Comparison of ENCODE assay signal across 7 cellular contexts in the genomic region with DNA sequence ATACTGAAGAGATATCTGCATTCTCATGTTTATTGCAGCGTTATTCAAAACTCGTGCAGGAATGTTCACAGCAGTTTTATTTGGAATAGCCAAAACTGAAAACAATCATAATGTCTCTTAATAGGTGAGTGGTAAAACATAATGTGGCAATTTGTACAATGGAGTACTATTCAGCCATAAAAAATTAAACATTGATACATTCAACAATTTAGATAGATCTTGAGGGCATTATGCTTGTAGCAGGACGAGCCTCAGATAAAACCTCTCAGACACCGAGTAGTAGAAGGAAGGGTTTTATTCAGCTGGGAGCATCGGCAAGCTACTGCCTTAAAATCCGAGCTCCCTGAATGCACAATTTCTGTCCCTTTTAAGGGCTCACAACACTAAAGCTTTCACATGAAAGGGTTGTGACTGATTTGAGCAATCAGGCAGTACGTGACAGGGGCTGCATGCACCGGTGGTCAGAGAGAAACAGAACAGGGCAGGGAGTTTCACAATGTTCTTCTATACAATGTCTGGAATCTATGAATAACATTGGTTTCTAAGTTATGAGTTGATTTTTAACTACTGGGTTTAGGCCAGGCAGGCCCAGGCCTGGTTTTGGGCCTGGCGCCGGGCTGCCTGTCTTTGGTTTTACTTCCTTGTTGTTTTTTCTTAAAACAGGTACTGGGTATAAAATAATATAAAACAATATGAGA.
DNase-seq lines count a peak whose midpoint lies in the region; ATAC-seq, FAIRE-seq and TF ChIP-seq lines count a peak whose summit lies in the region.
"Not testable (repeated sequence)": the region's sequence is repeated elsewhere in the genome, so short reads cannot be mapped to it uniquely, and the experiment has no call there.

No MANE protein-coding gene starts in this region.

- DNase-seq in GM12864 (ENCODE audit: low read depth) (peak; percentile 18), epithelial cell of esophagus (ENCODE audit: low read depth) (peak; percentile 14), kidney (peak; percentile 74), left kidney (ENCODE audit: low read depth, low spot score) (peak; percentile 6)
- not testable (repeated sequence) for DNase-seq in RWPE2 (ENCODE audit: low spot score); neural progenitor cell (ENCODE audit: low spot score)

- H3K9me3 Mint-ChIP-seq in neural progenitor cell, result not testable (repeated sequence)

- not testable (repeated sequence) for H2AFZ ChIP-seq in neural progenitor cell (replicated peaks)

- not testable (repeated sequence) for H3K9ac ChIP-seq in kidney (ENCODE audit: low read length in 2 of 2); neural progenitor cell

- not testable (repeated sequence) for H3K4me3 ChIP-seq in GM12864 (ENCODE audit: low read depth, low read length); HEK293 (ENCODE audit: low read depth, low read length); RWPE2 (ENCODE audit: severe bottlenecking); epithelial cell of esophagus (ENCODE audit: low read length); kidney (ENCODE audit: low read length in 2 of 2); neural progenitor cell

- not testable (repeated sequence) for H3K36me3 ChIP-seq in HEK293 (ENCODE audit: control insufficient read depth in 2 of 2, insufficient read depth in 1 of 2, low read length in 2 of 2); RWPE2 (ENCODE audit: low read depth); kidney (ENCODE audit: control insufficient read depth in 1 of 2, insufficient read depth in 2 of 2, low read length in 2 of 2); neural progenitor cell

- POLR2A ChIA-PET in HEK293 (lab: Yijun Ruan, JAX), result not testable (repeated sequence)

- H4K20me1 ChIP-seq in neural progenitor cell (ENCODE audit: low read depth), result not testable (repeated sequence)

- H3K4me1 ChIP-seq in HEK293 (ENCODE audit: control insufficient read depth, insufficient read depth, low read length); RWPE2 (ENCODE audit: insufficient read depth, poor library complexity, severe bottlenecking); kidney (ENCODE audit: control insufficient read depth in 1 of 2, insufficient read depth in 1 of 2, low read depth in 1 of 2, low read length in 2 of 2): not testable (repeated sequence)
- H3K4me1 ChIP-seq in neural progenitor cell, result peaks cover 12% of the 10 kb centered on the region

- H3K36me3 Mint-ChIP-seq in neural progenitor cell, result not testable (repeated sequence)

- CTCF ChIA-PET in HEK293 (lab: Yijun Ruan, JAX), result not testable (repeated sequence)

- not testable (repeated sequence) for H3K4me2 ChIP-seq in neural progenitor cell

- H3K27ac Mint-ChIP-seq in neural progenitor cell, result peak overlapping the region; percentile 36

- H3K27me3 ChIP-seq in RWPE2 (ENCODE audit: insufficient read depth, poor library complexity, severe bottlenecking); neural progenitor cell: not testable (repeated sequence)

- not testable (repeated sequence) for H3K4me1 Mint-ChIP-seq in neural progenitor cell

- H3K9me3 ChIP-seq in HEK293 (ENCODE audit: control insufficient read depth, insufficient read depth, low read depth, low read length); RWPE2 (ENCODE audit: severe bottlenecking); kidney (ENCODE audit: control insufficient read depth in 1 of 2, low read length in 2 of 2); neural progenitor cell (ENCODE audit: low read depth): not testable (repeated sequence)

- not testable (repeated sequence) for FAIRE-seq in kidney (lab: Jason Lieb, UNC)

- not testable (repeated sequence) for H3K4me3 Mint-ChIP-seq in neural progenitor cell

- H3K27ac ChIP-seq in HEK293 (ENCODE audit: extremely low read depth, low read depth, low read length); kidney (ENCODE audit: low read depth in 2 of 2, low read length in 2 of 2); neural progenitor cell: not testable (repeated sequence)
- H3K27ac ChIP-seq in RWPE2 (ENCODE audit: poor library complexity, severe bottlenecking), result peak overlapping the region; percentile 21

- not testable (repeated sequence) for H3K27me3 Mint-ChIP-seq in neural progenitor cell (ENCODE audit: insufficient read depth, low read depth)

- not testable (repeated sequence) for ATAC-seq in RWPE2 (ENCODE audit: low read depth)

- H3K79me2 ChIP-seq in neural progenitor cell (ENCODE audit: low read depth), result not testable (repeated sequence)

- intact Hi-C loops in kidney (cut with DNase I), result not testable (repeated sequence)

- not testable (repeated sequence) for TF ChIP-seq CTCF in GM12864 (IDR thresholded peaks at IDR 0.05; ENCODE audit: low read depth, low read length, missing control alignments); HEK293 (tag by site-specific recombination; IDR thresholded peaks at IDR 0.05); RWPE2 (IDR thresholded peaks at IDR 0.05; ENCODE audit: poor library complexity, severe bottlenecking); epithelial cell of esophagus (IDR thresholded peaks at IDR 0.05; ENCODE audit: insufficient read depth, low read depth, low read length, missing control alignments); kidney (IDR thresholded peaks at IDR 0.05; ENCODE audit: borderline replicate concordance, extremely low read depth, insufficient read depth); neural progenitor cell (IDR thresholded peaks at IDR 0.05)

- H3F3A ChIP-seq in neural progenitor cell (ENCODE audit: low read depth), result peaks cover 13% of the 10 kb centered on the region

TF ChIP-seq in HEK293, 187 proteins besides CTCF, POLR2A, EP300 and RAD21:
- TF ChIP-seq ZNF146 (tag by site-specific recombination; IDR thresholded peaks at IDR 0.05), result peak; percentile 46; the same call in 1 of the 2 replicates
